In genomic region chr3:100614941-100615340, GRCh38 we compare ENCODE assay signal across 27 cellular contexts. TPM values are rescaled to one million over a fixed set of nuclear protein-coding genes. Genes with fewer than 3 reads are reported as not detected.
A peak's percentile ranks its signal among the peaks of the same experiment; 100 is the strongest.
DNase-seq lines count a peak whose midpoint lies in the region; ATAC-seq, FAIRE-seq and TF ChIP-seq lines count a peak whose summit lies in the region.
"Had no signal": no experiment of that assay in that cellular context is flagged by ENCODE, and none has a peak within 500 bp of the region (broad histone marks: within the 10 kb centered on the region; RNA-seq: fewer than 3 reads in every experiment).

No MANE protein-coding gene starts in this region.

- FAIRE-seq in keratinocyte (lab: Jason Lieb, UNC): peak; percentile 9

- H3K9me3 ChIP-seq in keratinocyte (ENCODE audit: control insufficient read depth, low read depth, low read length) (no peaks in the 10 kb centered on the region), esophagus squamous epithelium (no peaks in the 10 kb centered on the region)
- H3K9me3 ChIP-seq: left lung, transverse colon had no signal

- no peak overlapping the region for H2AFZ ChIP-seq in keratinocyte (ENCODE audit: control insufficient read depth, low read length)

- no peaks in the 10 kb centered on the region for H3K9me1 ChIP-seq in keratinocyte (ENCODE audit: control insufficient read depth, extremely low read depth, insufficient read depth, low read length)

- no peak overlapping the region for H3K9ac ChIP-seq in keratinocyte (ENCODE audit: control insufficient read depth, extremely low read depth, insufficient read depth, low read length)

- no peak overlapping the region for H3K4me2 ChIP-seq in keratinocyte (ENCODE audit: control insufficient read depth, extremely low read depth, insufficient read depth, low read depth, low read length)

- intact Hi-C loops in esophagus squamous epithelium (cut with DNase I): no loop called here

- TF ChIP-seq CTCF in keratinocyte (optimal IDR thresholded peaks at IDR 0.05 in 1 of 3, IDR thresholded peaks at IDR 0.05 in 1 of 3, conservative IDR thresholded peaks at IDR 0.05 in 1 of 3; ENCODE audit: extremely low read depth in 1 of 3, insufficient read depth in 2 of 3, low read length in 3 of 3) (no peak), esophagus squamous epithelium (IDR thresholded peaks at IDR 0.05) (no peak)

- H3K27me3 ChIP-seq in keratinocyte (ENCODE audit: control insufficient read depth, extremely low read depth, insufficient read depth, low read length): no peaks in the 10 kb centered on the region
- peaks cover 0 to 6% (median 0%) of the 10 kb centered on the region in 4 donors for H3K27me3 ChIP-seq in esophagus squamous epithelium
- H3K27me3 ChIP-seq: brain microvascular endothelial cell, left lung, transverse colon had no signal

- no peak for TF ChIP-seq POLR2A in esophagus squamous epithelium (IDR thresholded peaks at IDR 0.05)

- no peaks in the 10 kb centered on the region for H3K36me3 Mint-ChIP-seq in stimulated activated naive B cell treated with anti-CD40 and anti-IgM and Interleukin-4, amounts not matched to agents 10 μg/mL and 1 μg/mL and 100 μg/mL, for 72 hours
- H3K36me3 Mint-ChIP-seq: CD4-positive, alpha-beta memory T cell; immature natural killer cell had no signal

- no peaks in the 10 kb centered on the region for H3K79me2 ChIP-seq in keratinocyte (ENCODE audit: control insufficient read depth, insufficient read depth, low read length)

- H4K20me1 ChIP-seq in keratinocyte (ENCODE audit: control insufficient read depth, extremely low read depth, insufficient read depth, low read length): no peaks in the 10 kb centered on the region

- ATAC-seq in GM18861 (IDR thresholded peaks at IDR 0.05; ENCODE audit: unreplicated experiment) (peak; percentile 83), HG02759 (IDR thresholded peaks at IDR 0.05; ENCODE audit: unreplicated experiment) (peak; percentile 78), HG03378 (IDR thresholded peaks at IDR 0.05; ENCODE audit: unreplicated experiment) (peak; percentile 68)
- ATAC-seq in stimulated activated naive B cell treated with anti-CD40 and anti-IgM and Interleukin-4, amounts not matched to agents 10 μg/mL and 1 μg/mL and 100 μg/mL, for 72 hours (replicated peaks): no peak
- ATAC-seq: activated CD4-positive, alpha-beta T cell treated with anti-CD3 and anti-CD28 coated beads for 36 hours; effector memory CD8-positive, alpha-beta T cell; left lung had no signal

- H3K4me3 Mint-ChIP-seq in stimulated activated naive B cell treated with anti-CD40 and anti-IgM and Interleukin-4, amounts not matched to agents 10 μg/mL and 1 μg/mL and 100 μg/mL, for 72 hours: no peak overlapping the region
- H3K4me3 Mint-ChIP-seq: activated CD4-positive, alpha-beta T cell treated with anti-CD3 and anti-CD28 coated beads for 36 hours; CD4-positive, alpha-beta memory T cell; effector memory CD8-positive, alpha-beta T cell; immature natural killer cell had no signal

- no peak for DNase-seq in keratinocyte (ENCODE audit: low read depth, low spot score)
- DNase-seq in dermis blood vessel endothelial cell: no peak
- no peak for DNase-seq in activated CD4-positive, alpha-beta T cell treated with anti-CD3 and anti-CD28 coated beads for 48 hours
- DNase-seq in esophagus squamous epithelium (lab: John Stamatoyannopoulos, UW): no peak
- no peak for DNase-seq in stimulated activated naive B cell treated with anti-CD40 and anti-IgM and Interleukin-4, amounts not matched to agents 10 μg/mL and 1 μg/mL and 100 μg/mL, for 72 hours
- DNase-seq: activated CD4-positive, alpha-beta T cell treated with anti-CD3 and anti-CD28 coated beads for 36 hours; activated naive CD4-positive, alpha-beta T cell; activated T-cell treated with anti-CD3 and anti-CD28 coated beads, Interleukin-2, amount 50 U/mL, for 48 hours; brain microvascular endothelial cell; CD4-positive, alpha-beta memory T cell; DMS 273 treated with DMSO at 0.1 percent for 48 hours; effector memory CD8-positive, alpha-beta T cell; foreskin melanocyte; hippocampal formation; immature natural killer cell; KG1; left lung; MV-4-11; NCI-H526; transverse colon had no signal

- no peaks in the 10 kb centered on the region for H3K9me3 Mint-ChIP-seq in stimulated activated naive B cell treated with anti-CD40 and anti-IgM and Interleukin-4, amounts not matched to agents 10 μg/mL and 1 μg/mL and 100 μg/mL, for 72 hours
- H3K9me3 Mint-ChIP-seq: effector memory CD8-positive, alpha-beta T cell had no signal

- no peaks in the 10 kb centered on the region for H3K4me1 ChIP-seq in keratinocyte (ENCODE audit: control insufficient read depth, extremely low read depth, insufficient read depth, low read length)
- no peaks in the 10 kb centered on the region for H3K4me1 ChIP-seq in esophagus squamous epithelium
- H3K4me1 ChIP-seq: left lung had no signal

- no peak overlapping the region for H3K27ac Mint-ChIP-seq in stimulated activated naive B cell treated with anti-CD40 and anti-IgM and Interleukin-4, amounts not matched to agents 10 μg/mL and 1 μg/mL and 100 μg/mL, for 72 hours
- H3K27ac Mint-ChIP-seq: activated CD4-positive, alpha-beta T cell treated with anti-CD3 and anti-CD28 coated beads for 36 hours; effector memory CD8-positive, alpha-beta T cell; immature natural killer cell had no signal

- dilution Hi-C loops in keratinocyte (cut with MboI; ENCODE audit: extremely low pct_ligation_motif_present, low sequenced_read_pairs): no loop called here

- H3K4me3 ChIP-seq in keratinocyte (ENCODE audit: control insufficient read depth in 2 of 3, extremely low read depth in 1 of 3, insufficient read depth in 2 of 3, low read depth in 1 of 3, low read length in 3 of 3) (no peak overlapping the region), esophagus squamous epithelium (no peak overlapping the region)
- H3K4me3 ChIP-seq: left lung, transverse colon had no signal

- no peaks in the 10 kb centered on the region for H3K4me1 Mint-ChIP-seq in stimulated activated naive B cell treated with anti-CD40 and anti-IgM and Interleukin-4, amounts not matched to agents 10 μg/mL and 1 μg/mL and 100 μg/mL, for 72 hours
- H3K4me1 Mint-ChIP-seq: activated CD4-positive, alpha-beta T cell treated with anti-CD3 and anti-CD28 coated beads for 36 hours; CD4-positive, alpha-beta memory T cell; immature natural killer cell had no signal

- H3K27ac ChIP-seq in keratinocyte (ENCODE audit: control insufficient read depth, insufficient read depth, low read length) (no peak overlapping the region), esophagus squamous epithelium (no peak overlapping the region)
- H3K27ac ChIP-seq: brain microvascular endothelial cell, left lung had no signal

- peaks cover 21 to 29% of the 10 kb centered on the region in 2 donors for H3K27me3 Mint-ChIP-seq in stimulated activated naive B cell treated with anti-CD40 and anti-IgM and Interleukin-4, amounts not matched to agents 10 μg/mL and 1 μg/mL and 100 μg/mL, for 72 hours

- no peaks in the 10 kb centered on the region for H3K36me3 ChIP-seq in keratinocyte (ENCODE audit: control insufficient read depth in 2 of 2, extremely low read depth in 1 of 2, insufficient read depth in 2 of 2, low read length in 2 of 2)
- H3K36me3 ChIP-seq in esophagus squamous epithelium: no peaks in the 10 kb centered on the region
- H3K36me3 ChIP-seq: brain microvascular endothelial cell, left lung, transverse colon had no signal

RNA-seq across cellular contexts. Expression of gene ADGRG7, which starts 5.5 kb away (rescaled TPM):
- 0.03 to 0.06 TPM (median 0.03 TPM) in 3 replicates for polyA plus RNA-seq in keratinocyte
- polyA plus RNA-seq in keratinocyte (2011; ENCODE audit: low read depth): 0.16 TPM
- polyA plus RNA-seq in keratinocyte (2011; cell fraction: cytosol; rRNA removed): not detected in 2 replicates
- 0.06 and 0.07 TPM in 2 replicates for polyA plus RNA-seq in keratinocyte (2011; cell fraction: nucleus; rRNA removed)
- polyA plus RNA-seq in keratinocyte (2012; ENCODE audit: low replicate concordance): 0.08 and 0.45 TPM in 2 replicates
- 0.19 TPM in 1 of 3 replicates, not detected in the others for polyA minus RNA-seq in keratinocyte
- not detected for polyA minus RNA-seq in keratinocyte (2011; cell fraction: cytosol; rRNA and poly(A)+ RNA removed)
- not detected in 2 replicates for polyA minus RNA-seq in keratinocyte (2011; cell fraction: nucleus; rRNA and poly(A)+ RNA removed)
- total RNA-seq in dermis blood vessel endothelial cell: not detected in 2 replicates
- not detected for total RNA-seq in esophagus squamous epithelium
- total RNA-seq: activated CD4-positive, alpha-beta T cell treated with anti-CD3 and anti-CD28 coated beads for 36 hours; CD4-positive, alpha-beta memory T cell; left lung; mesenteric fat pad; skeletal muscle tissue; T-helper 1 cell treated with Interleukin-12 subunit alpha and Interleukin-12 subunit beta and Interleukin-4 antibody, amounts not matched to agents 30 ng/mL and 1 ng/mL, for 36 hours had no signal
- polyA plus RNA-seq: CD4-positive, alpha-beta memory T cell; esophagus; immature natural killer cell had no signal

Comparison
In these comparisons a context has a peak if more than half of its experiments do, and no peak if none do; other contexts are left out.
1. ATAC-seq: peak in GM18861 (single experiment), HG02759 (single experiment) and HG03378 (single experiment); none in stimulated activated naive B cell treated with anti-CD40 and anti-IgM and Interleukin-4, amounts not matched to agents 10 μg/mL and 1 μg/mL and 100 μg/mL, for 72 hours (0 of 2).